1 cellular context compared by ENCODE assay signal in genomic region chr9:75900893-75901524, GRCh38. TPM values are rescaled to one million over a fixed set of nuclear protein-coding genes. Genes with fewer than 3 reads are reported as not detected.
"Had no signal": no experiment of that assay in that cellular context is flagged by ENCODE, and none has a peak within 500 bp of the region (broad histone marks: within the 10 kb centered on the region; RNA-seq: fewer than 3 reads in every experiment).

No MANE protein-coding gene starts in this region.

RNA-seq across cellular contexts. Expression of gene PCSK5, which starts 10.5 kb away (rescaled TPM):
- total RNA-seq: activated B cell treated with CpG ODN at 0.5 μM for 24 hours had no signal
